ENCODE assay signal across 7 cellular contexts in genomic region chr4:47490550-47490949, GRCh38. TPM values are rescaled to one million over a fixed set of nuclear protein-coding genes. Genes with fewer than 3 reads are reported as not detected.
DNase-seq lines count a peak whose midpoint lies in the region; ATAC-seq and TF ChIP-seq lines count a peak whose summit lies in the region.

No MANE protein-coding gene starts in this region.

- ATAC-seq in GM21360 (IDR thresholded peaks at IDR 0.05; ENCODE audit: unreplicated experiment) (peak; percentile 68), HG03460 (IDR thresholded peaks at IDR 0.05; ENCODE audit: unreplicated experiment) (peak; percentile 48), T-helper 17 cell (peak; percentile 79), heart left ventricle (peak in 3 of 4 donors; percentile 80 to 90 (median 83)), upper lobe of right lung (peak; percentile 60)

- H3K27ac ChIP-seq in heart left ventricle (no peak overlapping the region), upper lobe of right lung (no peak overlapping the region)

- H3K9me3 ChIP-seq in T-helper 17 cell (ENCODE audit: control insufficient read depth, low read length, poor library complexity, severe bottlenecking) (no peaks in the 10 kb centered on the region), heart left ventricle (peaks cover 0 to 5% (median 0%) of the 10 kb centered on the region in 12 donors), upper lobe of right lung (no peaks in the 10 kb centered on the region)

- TF ChIP-seq CTCF in GM12873 (IDR thresholded peaks at IDR 0.05; ENCODE audit: insufficient read depth, low read depth, low read length, missing control alignments) = peak; percentile 76
- TF ChIP-seq CTCF in heart left ventricle (IDR thresholded peaks at IDR 0.05) = peak; percentile 16 to 65 (median 39)
- peak; percentile 31 for TF ChIP-seq CTCF in upper lobe of right lung (IDR thresholded peaks at IDR 0.05)

- H3K4me1 Mint-ChIP-seq in T-helper 17 cell = peaks cover 13% of the 10 kb centered on the region

- H3K27me3 Mint-ChIP-seq in T-helper 17 cell = no peaks in the 10 kb centered on the region

- intact Hi-C loops in heart left ventricle (cut with DNase I) = loop anchor here in 2 of 10 donors (5.0 kb wide), 2 partner anchors 72 to 77 kb away; no protein-coding TSS in a partner anchor
- intact Hi-C loops in upper lobe of right lung (cut with DNase I) = no loop called here

- H3K27me3 ChIP-seq in heart left ventricle (no peaks in the 10 kb centered on the region), upper lobe of right lung (no peaks in the 10 kb centered on the region)

- no peak overlapping the region for H3K27ac Mint-ChIP-seq in T-helper 17 cell

- no peak for TF ChIP-seq POLR2A in heart left ventricle (IDR thresholded peaks at IDR 0.05)

- H3K36me3 ChIP-seq in heart left ventricle (no peaks in the 10 kb centered on the region), upper lobe of right lung (no peaks in the 10 kb centered on the region)

- H3K4me3 ChIP-seq in heart left ventricle = no peak overlapping the region
- no peak overlapping the region for H3K4me3 ChIP-seq in upper lobe of right lung

- DNase-seq in T-helper 17 cell (no peak), heart left ventricle (peak in 3 of 5 donors; percentile 22 to 39 (median 31)), upper lobe of right lung (no peak), superior temporal gyrus (ENCODE audit: extremely low spot score) (no peak)

- WGBS in heart left ventricle, 4 donors = 34 to 59% (median 50%) methylated on average over 4 of the region's 4 CpGs

- peaks cover 2% of the 10 kb centered on the region for H3K36me3 Mint-ChIP-seq in T-helper 17 cell (ENCODE audit: low read depth)

- no peak overlapping the region for H3K4me3 Mint-ChIP-seq in T-helper 17 cell

- H3K4me1 ChIP-seq in heart left ventricle = peaks cover 0 to 42% (median 25%) of the 10 kb centered on the region in 12 donors
- H3K4me1 ChIP-seq in upper lobe of right lung = peaks cover 7% of the 10 kb centered on the region

RNA-seq across cellular contexts. Expression of gene ATP10D, which starts 5.5 kb away (rescaled TPM):
- total RNA-seq in T-helper 17 cell (1 to 10 TPM; 1.7 to 4.1 TPM), heart left ventricle (10 to 100 TPM in 2 of 9 donors, 1 to 10 TPM in 7; 5.4 to 22.1 (median 8.1) TPM), upper lobe of right lung (35.8 TPM)
- 1 to 10 TPM; 2.2 to 4.2 TPM for polyA plus RNA-seq in heart left ventricle

RNA-seq across cellular contexts. Expression of gene COMMD8, which starts 27.0 kb away (rescaled TPM):
- total RNA-seq in T-helper 17 cell (10 to 100 TPM in 1 of 2 donors, 1 to 10 TPM in 1; 9.9 to 10.1 TPM), heart left ventricle (10 to 100 TPM in 8 of 9 donors, 1 to 10 TPM in 1; 4.6 to 22.3 (median 18.4) TPM), upper lobe of right lung (14.2 TPM)
- polyA plus RNA-seq in heart left ventricle = 10 to 100 TPM; 13.7 to 27.9 TPM

Comparison
In these comparisons a context has a peak if more than half of its experiments do, and no peak if none do; other contexts are left out.
1. DNase-seq: peak in heart left ventricle (3 of 5); none in T-helper 17 cell (0 of 3), upper lobe of right lung (single experiment) and superior temporal gyrus (single experiment).
2. Peak in every context shown above with its lines, with median percentiles within 50 percentile points of each other: CTCF ChIP-seq and ATAC-seq.